In genomic region chr6:16316741-16317251, GRCh38 we compare ENCODE assay signal across 8 cellular contexts.
DNase-seq lines count a peak whose midpoint lies in the region; ATAC-seq and TF ChIP-seq lines count a peak whose summit lies in the region.

No MANE protein-coding gene starts in this region.

- no peak overlapping the region for H2AFZ ChIP-seq in H9 (ENCODE audit: low read length)
- H2AFZ ChIP-seq in PC-9, result no peak overlapping the region

- no peak overlapping the region for H2BK20ac ChIP-seq in H9 (ENCODE audit: low read depth, low read length, poor library complexity, severe bottlenecking)

- H3F3A ChIP-seq in PC-9 (ENCODE audit: insufficient read depth, low read depth), result peaks cover 7% of the 10 kb centered on the region; the same call in 1 of the 2 replicates

- peaks cover 0 to 1% of the 10 kb centered on the region in 2 donors for H3K27me3 Mint-ChIP-seq in CD8-positive, alpha-beta memory T cell
- H3K27me3 Mint-ChIP-seq in H9 (ENCODE audit: low read depth) (no peaks in the 10 kb centered on the region; the same call in none of the 2 replicates), natural killer cell (ENCODE audit: low read depth in 2 of 2) (no peaks in the 10 kb centered on the region)

- H3K79me2 ChIP-seq in H9 (ENCODE audit: insufficient read depth, low read length), result no peaks in the 10 kb centered on the region
- no peaks in the 10 kb centered on the region for H3K79me2 ChIP-seq in PC-9 (ENCODE audit: low read depth)

- no peaks in the 10 kb centered on the region for H3K79me1 ChIP-seq in H9 (ENCODE audit: insufficient read depth, low read depth, low read length, poor library complexity, severe bottlenecking)

- CTCF ChIA-PET in CD8-positive, alpha-beta memory T cell (lab: Charles Lee), result interaction anchor here (0.6 to 10.6 kb wide), 10 partner anchors 11 to 537 kb away, joined by 3 to 120 read pairs (median 4); no protein-coding TSS in a partner anchor
- CTCF ChIA-PET in PC-9 (lab: Charles Lee), result interaction anchor here (0.6 to 1.0 kb wide), 5 partner anchors 16 to 776 kb away, joined by 3 to 6 read pairs (median 3); no protein-coding TSS in a partner anchor

- no peaks in the 10 kb centered on the region for H3K23me2 ChIP-seq in H9 (ENCODE audit: insufficient read length, low read depth, low read length, poor library complexity, severe bottlenecking)

- no peak overlapping the region for H4K8ac ChIP-seq in H9 (replicated peaks; ENCODE audit: insufficient read length, low read depth, low read length)

- H2BK12ac ChIP-seq in H9 (ENCODE audit: insufficient read length, low read depth, low read length), result no peak overlapping the region

- H3K4me3 ChIP-seq in CD8-positive, alpha-beta memory T cell (ENCODE audit: low read length), result no peak overlapping the region
- no peak overlapping the region for H3K4me3 ChIP-seq in PC-9

- H3K9me2 ChIP-seq in PC-9 (ENCODE audit: insufficient read depth), result no peaks in the 10 kb centered on the region

- POLR2A ChIA-PET in CD8-positive, alpha-beta memory T cell (lab: Charles Lee), result no interaction called here
- POLR2A ChIA-PET in PC-9 (lab: Charles Lee; ENCODE audit: unreplicated experiment), result no interaction called here

- BruUV-seq in PC-9 (replicated peaks; lab: Mats Ljungman, UMichigan), result no TSS peak

- H2BK15ac ChIP-seq in H9 (ENCODE audit: low read depth, low read length), result no peak overlapping the region

- peaks cover 59 to 72% (median 67%) of the 10 kb centered on the region in 3 donors for H3K4me1 Mint-ChIP-seq in CD8-positive, alpha-beta memory T cell
- peaks cover 19 to 21% of the 10 kb centered on the region in 2 experiments for H3K4me1 Mint-ChIP-seq in H9
- H3K4me1 Mint-ChIP-seq in natural killer cell, result peaks cover 40 to 45% of the 10 kb centered on the region in 2 donors

- H3K4me2 ChIP-seq in H9 (ENCODE audit: insufficient read depth, insufficient read length, low read length) (no peak overlapping the region), PC-9 (no peak overlapping the region)

- TF ChIP-seq CTCF in H9 (conservative IDR thresholded peaks at IDR 0.05), result peak; percentile 82
- TF ChIP-seq CTCF in PC-9 (conservative IDR thresholded peaks at IDR 0.05), result peak; percentile 79
- peak; percentile 88 for TF ChIP-seq CTCF in natural killer cell (IDR thresholded peaks at IDR 0.05)

- H2BK120ac ChIP-seq in H9 (ENCODE audit: low read depth, low read length, poor library complexity, severe bottlenecking), result no peak overlapping the region

- no peak overlapping the region for H4K91ac ChIP-seq in H9 (ENCODE audit: insufficient read length, low read depth, low read length)

- no peaks in the 10 kb centered on the region for H3K27me3 ChIP-seq in CD8-positive, alpha-beta memory T cell (ENCODE audit: insufficient read depth, low read length, poor library complexity, severe bottlenecking)
- H3K27me3 ChIP-seq in H9 (ENCODE audit: insufficient read depth, low read length) (no peaks in the 10 kb centered on the region), PC-9 (ENCODE audit: insufficient read depth, low read depth) (no peaks in the 10 kb centered on the region)

- no CpG with 5 or more reads among the region's 7 CpGs for WGBS in H9 (ENCODE audit: extremely low coverage, insufficient read length, low lambda C conversion rate)

- DNase-seq in CD8-positive, alpha-beta memory T cell, result peak in 4 of 5 donors; percentile 41 to 62 (median 58)
- DNase-seq in H9 (peak; percentile 67), PC-9 (peak; percentile 22 to 57), cerebellum (ENCODE audit: low spot score) (peak; percentile 36), natural killer cell (peak; percentile 20)

- H3K27ac ChIP-seq in CD8-positive, alpha-beta memory T cell (ENCODE audit: low read depth, low read length), result no peak overlapping the region
- H3K27ac ChIP-seq in H9 (ENCODE audit: insufficient read length, low read depth, low read length), result no peak overlapping the region
- H3K27ac ChIP-seq in PC-9, result no peak overlapping the region

- H3T11ph ChIP-seq in H9 (ENCODE audit: low read length), result no peak overlapping the region

- no peak overlapping the region for H3K56ac ChIP-seq in H9 (ENCODE audit: insufficient read length, low read depth, low read length)

- no peak overlapping the region for H3K23ac ChIP-seq in H9 (ENCODE audit: insufficient read length, low read depth, low read length)

- H3K4me1 ChIP-seq in CD8-positive, alpha-beta memory T cell (ENCODE audit: insufficient read depth, low read length), result peaks cover 43% of the 10 kb centered on the region
- H3K4me1 ChIP-seq in H9 (ENCODE audit: insufficient read depth, low read length), result no peaks in the 10 kb centered on the region
- peaks cover 16% of the 10 kb centered on the region for H3K4me1 ChIP-seq in PC-9 (replicated peaks; ENCODE audit: insufficient read depth)

- no peaks in the 10 kb centered on the region for H4K20me1 ChIP-seq in H9 (ENCODE audit: control insufficient read depth, insufficient read depth, insufficient read length)
- no peaks in the 10 kb centered on the region for H4K20me1 ChIP-seq in PC-9 (ENCODE audit: insufficient read depth)

- H3K4me3 Mint-ChIP-seq in CD8-positive, alpha-beta memory T cell, result peak overlapping the region in 5 of 7 donors; percentile 15 to 70 (median 41)
- H3K4me3 Mint-ChIP-seq in H9 (no peak overlapping the region), natural killer cell (no peak overlapping the region)

- H3K9ac ChIP-seq in H9 (ENCODE audit: extremely low read depth, insufficient read length, low read length), result no peak overlapping the region

- H3K18ac ChIP-seq in H9 (ENCODE audit: insufficient read length, low read depth, low read length), result no peak overlapping the region

- peak in 1 of 3 donors; percentile 25 for ATAC-seq in natural killer cell
- no peak for ATAC-seq in HG02571 (IDR thresholded peaks at IDR 0.05; ENCODE audit: unreplicated experiment)
- no peak for ATAC-seq in HG03196 (IDR thresholded peaks at IDR 0.05; ENCODE audit: unreplicated experiment)
- no peak for ATAC-seq in GM18867 (IDR thresholded peaks at IDR 0.05; ENCODE audit: unreplicated experiment)

- H3K9me3 Mint-ChIP-seq in CD8-positive, alpha-beta memory T cell, result no peaks in the 10 kb centered on the region
- H3K9me3 Mint-ChIP-seq in H9 (no peaks in the 10 kb centered on the region), natural killer cell (no peaks in the 10 kb centered on the region)

- H2BK5ac ChIP-seq in H9 (ENCODE audit: insufficient read length, low read length), result no peak overlapping the region

- H4K5ac ChIP-seq in H9 (ENCODE audit: insufficient read length, low read depth, low read length), result no peak overlapping the region

- peaks cover 3 to 16% (median 7%) of the 10 kb centered on the region in 3 donors for H3K36me3 Mint-ChIP-seq in CD8-positive, alpha-beta memory T cell
- no peaks in the 10 kb centered on the region for H3K36me3 Mint-ChIP-seq in H9 (ENCODE audit: insufficient read depth in 1 of 3, low read depth in 3 of 3)
- no peaks in the 10 kb centered on the region for H3K36me3 Mint-ChIP-seq in natural killer cell

- H3K36me3 ChIP-seq in CD8-positive, alpha-beta memory T cell (ENCODE audit: insufficient read depth, low read length), result no peaks in the 10 kb centered on the region
- no peaks in the 10 kb centered on the region for H3K36me3 ChIP-seq in PC-9 (ENCODE audit: low read depth)

- intact Hi-C loops in PC-9 (cut with micrococcal nuclease; ENCODE audit: unreplicated experiment) (no loop called here), natural killer cell (cut with micrococcal nuclease) (no loop called here)

- H3K14ac ChIP-seq in H9 (ENCODE audit: insufficient read depth, low read length), result no peak overlapping the region

- H3K9me3 ChIP-seq in CD8-positive, alpha-beta memory T cell (ENCODE audit: low read length), result no peaks in the 10 kb centered on the region
- H3K9me3 ChIP-seq in H9 (ENCODE audit: control insufficient read depth, low read depth, low read length) (no peaks in the 10 kb centered on the region), PC-9 (ENCODE audit: insufficient read depth, low read depth) (no peaks in the 10 kb centered on the region)

- peak overlapping the region in 7 of 8 donors; percentile 19 to 97 (median 91) for H3K27ac Mint-ChIP-seq in CD8-positive, alpha-beta memory T cell
- H3K27ac Mint-ChIP-seq in H9, result no peak overlapping the region
- peak overlapping the region in 1 of 2 donors; percentile 48 for H3K27ac Mint-ChIP-seq in natural killer cell

- no peak overlapping the region for H3K4ac ChIP-seq in H9 (ENCODE audit: low read depth, low read length)

- no peak overlapping the region for H2AK5ac ChIP-seq in H9 (ENCODE audit: insufficient read length, low read length)

Comparison
In these comparisons a context has a peak if more than half of its experiments do, and no peak if none do; other contexts are left out.
1. H3K27ac Mint-ChIP-seq: peak in CD8-positive, alpha-beta memory T cell (7 of 8); none in H9 (0 of 3).
2. H3K4me3 Mint-ChIP-seq: peak in CD8-positive, alpha-beta memory T cell (5 of 7); none in H9 (0 of 2) and natural killer cell (single experiment).
3. Peak in every context shown above with its lines, with median percentiles within 50 percentile points of each other: DNase-seq and CTCF ChIP-seq.